Comparison of ENCODE assay signal across 19 cellular contexts in genomic region chr9:13352451-13352979, GRCh38.
A peak's percentile ranks its signal among the peaks of the same experiment; 100 is the strongest.
DNase-seq lines count a peak whose midpoint lies in the region; ATAC-seq and TF ChIP-seq lines count a peak whose summit lies in the region.
"Had no signal": no experiment of that assay in that cellular context is flagged by ENCODE, and none has a peak within 500 bp of the region (broad histone marks: within the 10 kb centered on the region; RNA-seq: fewer than 3 reads in every experiment).

No MANE protein-coding gene starts in this region.

- H3K36me3 ChIP-seq in OCI-LY3 (replicated peaks; ENCODE audit: low read depth, low read length) (no peaks in the 10 kb centered on the region), tibial nerve (no peaks in the 10 kb centered on the region)
- H3K36me3 ChIP-seq: heart right ventricle had no signal

- WGBS in tibial nerve, 2 donors, result 83 to 93% methylated on average over 4 of the region's 4 CpGs

- no peak overlapping the region for H3K9ac ChIP-seq in OCI-LY3 (ENCODE audit: low read length)
- H3K9ac ChIP-seq: GM23248 had no signal

- H3K4me1 ChIP-seq in OCI-LY3 (ENCODE audit: low read length) (peaks cover 10% of the 10 kb centered on the region; the same call in 1 of the 2 replicates), tibial nerve (peaks cover 0 to 5% (median 0%) of the 10 kb centered on the region in 4 donors)
- H3K4me1 ChIP-seq: heart right ventricle had no signal

- 0 out of 2 replicates have a peak overlapping the region, but pooled peaks have one; percentile 6 for H3K4me2 ChIP-seq in OCI-LY3 (ENCODE audit: low read length)

- H2AFZ ChIP-seq in OCI-LY3 (ENCODE audit: low read depth, low read length), result no peak overlapping the region
- H2AFZ ChIP-seq: GM23248 had no signal

- H3K9me3 ChIP-seq in OCI-LY3 (ENCODE audit: insufficient read depth, low read length) (no peaks in the 10 kb centered on the region), tibial nerve (no peaks in the 10 kb centered on the region)
- H3K9me3 ChIP-seq: heart right ventricle had no signal

- no peak for TF ChIP-seq EP300 in tibial nerve (IDR thresholded peaks at IDR 0.05)

- no peaks in the 10 kb centered on the region for H4K20me1 ChIP-seq in OCI-LY3 (ENCODE audit: insufficient read depth, low read length)

- no peak for TF ChIP-seq POLR2A in tibial nerve (IDR thresholded peaks at IDR 0.05)

- H3K27ac ChIP-seq in OCI-LY3 (ENCODE audit: low read length), result no peak overlapping the region
- H3K27ac ChIP-seq in tibial nerve, result no peak overlapping the region
- H3K27ac ChIP-seq: GM23248, heart right ventricle, VCaP had no signal

- no peak for DNase-seq in NCI-H526 treated with DMSO at 0.1 percent for 48 hours (lab: John Stamatoyannopoulos, UW)
- DNase-seq in tibial nerve (ENCODE audit: low spot score in 2 of 2), result no peak
- no peak for DNase-seq in NCI-H345 (lab: John Stamatoyannopoulos, UW)
- no peak for DNase-seq in NCI-H2029 treated with DMSO at 0.1 percent for 48 hours (lab: John Stamatoyannopoulos, UW)
- DNase-seq: activated CD4-positive, alpha-beta T cell treated with anti-CD3 and anti-CD28 coated beads for 36 hours; activated naive CD8-positive, alpha-beta T cell treated with anti-CD3 and anti-CD28 coated beads for 36 hours; aorta; CD4-positive, alpha-beta memory T cell; kidney; stimulated activated CD4-positive, alpha-beta T cell treated with anti-CD3 and anti-CD28 coated beads, Interleukin-4, amount 100 ng/mL, for 24 hours; T1000 had no signal

- no peaks in the 10 kb centered on the region for H3K79me2 ChIP-seq in OCI-LY3 (ENCODE audit: low read length)

- ATAC-seq in GM18858 (IDR thresholded peaks at IDR 0.05; ENCODE audit: unreplicated experiment) (peak; percentile 48), GM19324 (IDR thresholded peaks at IDR 0.05; ENCODE audit: low FRiP score, unreplicated experiment) (peak; percentile 88), HG02938 (IDR thresholded peaks at IDR 0.05; ENCODE audit: unreplicated experiment) (peak; percentile 72)
- ATAC-seq: activated CD4-positive, alpha-beta T cell treated with anti-CD3 and anti-CD28 coated beads for 36 hours; natural killer cell treated with Interleukin-12 subunit alpha and Interleukin-12 subunit beta and Interleukin-15 and Interleukin-18, amount 100 ng/mL, for 72 hours had no signal

- no peak for TF ChIP-seq CTCF in OCI-LY3 (IDR thresholded peaks at IDR 0.05; ENCODE audit: low read depth, low read length)
- TF ChIP-seq CTCF in tibial nerve (IDR thresholded peaks at IDR 0.05), result no peak

- peaks cover 3% of the 10 kb centered on the region; the same call in 1 of the 2 replicates for H3K27me3 ChIP-seq in OCI-LY3 (ENCODE audit: low read depth, low read length)
- no peaks in the 10 kb centered on the region for H3K27me3 ChIP-seq in tibial nerve
- H3K27me3 ChIP-seq: heart right ventricle had no signal

- H3K4me3 ChIP-seq in OCI-LY3 (ENCODE audit: low read length) (no peak overlapping the region), tibial nerve (no peak overlapping the region)
- H3K4me3 ChIP-seq: GM23248, heart right ventricle had no signal
